ENCODE assay signal across 16 cellular contexts in genomic region chr19:10364644-10365043, GRCh38.
A peak's percentile ranks its signal among the peaks of the same experiment; 100 is the strongest.
DNase-seq lines count a peak whose midpoint lies in the region; ATAC-seq and TF ChIP-seq lines count a peak whose summit lies in the region.
"Had no signal": no experiment of that assay in that cellular context is flagged by ENCODE, and none has a peak within 500 bp of the region (broad histone marks: within the 10 kb centered on the region; RNA-seq: fewer than 3 reads in every experiment).

No MANE protein-coding gene starts in this region.

- no peak overlapping the region for H3K27ac ChIP-seq in HEK293 (ENCODE audit: extremely low read depth, low read depth, low read length)
- H3K27ac ChIP-seq: C4-2B, PC-9, SJSA1 had no signal

- CTCF ChIA-PET in HEK293 (lab: Yijun Ruan, JAX), result no interaction called here

- POLR2A ChIA-PET in HEK293 (lab: Yijun Ruan, JAX), result no interaction called here

- H3K4me3 ChIP-seq in HEK293 (ENCODE audit: low read depth, low read length), result no peak overlapping the region
- H3K4me3 ChIP-seq: PC-9, SJSA1 had no signal

- no peaks in the 10 kb centered on the region for H3K4me1 ChIP-seq in HEK293 (ENCODE audit: control insufficient read depth, insufficient read depth, low read length)
- H3K4me1 ChIP-seq: SJSA1 had no signal

- no peaks in the 10 kb centered on the region for H3K9me3 ChIP-seq in HEK293 (ENCODE audit: control insufficient read depth, insufficient read depth, low read depth, low read length)
- H3K9me3 ChIP-seq: SJSA1 had no signal

- peaks cover 22 to 81% of the 10 kb centered on the region in 2 experiments; a peak in 2 of 3 replicates for H3K36me3 ChIP-seq in HEK293 (ENCODE audit: control insufficient read depth in 2 of 2, insufficient read depth in 1 of 2, low read length in 2 of 2)

- ATAC-seq in stimulated activated naive CD8-positive, alpha-beta T cell treated with anti-CD3 and anti-CD28 coated beads, Interleukin-15, Interleukin-2, amounts not matched to agents 100 U/mL and 50 U/mL, for 24 hours, result no peak

- no peak for TF ChIP-seq CTCF in HEK293 (tag by site-specific recombination; IDR thresholded peaks at IDR 0.05)

- DNase-seq in C1 segment of cervical spinal cord (lab: John Stamatoyannopoulos, UW) (peak in 10 of 14 donors; percentile 6 to 78 (median 36)), globus pallidus (ENCODE audit: low spot score) (peak; percentile 35), nucleus accumbens (lab: John Stamatoyannopoulos, UW) (peak in 43 of 56 donors; percentile 1 to 62 (median 23)), NCI-H2029 (lab: John Stamatoyannopoulos, UW) (no peak)
- DNase-seq in activated CD4-positive, alpha-beta T cell treated with anti-CD3 and anti-CD28 coated beads for 1 hour, result no peak
- no peak for DNase-seq in stimulated activated naive CD8-positive, alpha-beta T cell treated with anti-CD3 and anti-CD28 coated beads, Interleukin-15, Interleukin-2, amounts not matched to agents 100 U/mL and 50 U/mL, for 24 hours
- DNase-seq: DMS79 treated with DMSO at 0.1 percent for 48 hours, NCI-H1092, NCI-H1436 treated with DMSO at 0.1 percent for 48 hours, NCI-H2029 treated with DMSO at 0.1 percent for 48 hours, NCI-H2171, NCI-H526 had no signal

TF ChIP-seq in HEK293, 187 proteins besides CTCF, POLR2A, EP300 and RAD21:
- TF ChIP-seq SCRT2 (tag by site-specific recombination; IDR thresholded peaks at IDR 0.05), result peak; percentile 67
- TF ChIP-seq, protein P1, sequence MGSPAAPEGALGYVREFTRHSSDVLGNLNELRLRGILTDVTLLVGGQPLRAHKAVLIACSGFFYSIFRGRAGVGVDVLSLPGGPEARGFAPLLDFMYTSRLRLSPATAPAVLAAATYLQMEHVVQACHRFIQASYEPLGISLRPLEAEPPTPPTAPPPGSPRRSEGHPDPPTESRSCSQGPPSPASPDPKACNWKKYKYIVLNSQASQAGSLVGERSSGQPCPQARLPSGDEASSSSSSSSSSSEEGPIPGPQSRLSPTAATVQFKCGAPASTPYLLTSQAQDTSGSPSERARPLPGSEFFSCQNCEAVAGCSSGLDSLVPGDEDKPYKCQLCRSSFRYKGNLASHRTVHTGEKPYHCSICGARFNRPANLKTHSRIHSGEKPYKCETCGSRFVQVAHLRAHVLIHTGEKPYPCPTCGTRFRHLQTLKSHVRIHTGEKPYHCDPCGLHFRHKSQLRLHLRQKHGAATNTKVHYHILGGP (tag by site-specific recombination; IDR thresholded peaks at IDR 0.05), result no peak

Comparison
In these comparisons a context has a peak if more than half of its experiments do, and no peak if none do; other contexts are left out.
1. DNase-seq: peak in C1 segment of cervical spinal cord (10 of 14), globus pallidus (single experiment) and nucleus accumbens (43 of 56); none in activated CD4-positive, alpha-beta T cell treated with anti-CD3 and anti-CD28 coated beads for 1 hour (single experiment), stimulated activated naive CD8-positive, alpha-beta T cell treated with anti-CD3 and anti-CD28 coated beads, Interleukin-15, Interleukin-2, amounts not matched to agents 100 U/mL and 50 U/mL, for 24 hours (single experiment) and NCI-H2029 (single experiment).